ENCODE assay signal across 8 cellular contexts in the genomic region with DNA sequence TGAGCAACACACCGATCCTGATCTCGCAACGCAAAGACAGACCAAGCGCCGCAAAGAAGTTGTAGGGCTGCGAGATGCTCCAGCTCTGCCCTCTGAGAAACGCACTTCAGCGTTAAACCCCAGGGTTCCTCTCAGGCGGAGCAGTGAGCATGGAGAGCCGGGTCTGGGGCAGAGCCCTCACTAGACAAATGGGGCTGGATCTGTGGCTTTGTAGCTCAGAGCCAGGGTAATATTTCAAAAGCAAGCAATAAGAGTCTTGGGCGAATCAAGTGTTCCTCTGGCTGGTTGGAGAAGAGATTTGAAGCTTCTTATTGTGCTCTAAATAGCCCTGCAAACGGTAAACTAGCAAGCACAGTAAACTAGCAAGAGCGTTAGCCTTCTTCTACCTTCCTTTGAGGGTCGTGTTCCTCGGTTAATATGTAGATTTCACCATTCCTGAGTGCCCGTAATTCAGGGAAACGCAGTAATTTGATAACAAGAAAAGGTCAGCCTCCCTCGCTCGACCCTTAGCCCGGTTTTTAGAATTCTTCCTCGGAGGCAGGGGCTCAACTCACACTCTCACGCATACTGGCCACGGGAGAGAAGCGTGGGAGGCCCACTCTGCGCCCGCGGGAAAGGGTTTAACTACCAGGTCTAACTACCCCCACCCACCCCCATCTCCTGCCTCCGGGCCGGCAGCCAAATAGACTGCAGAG. TPM values are rescaled to one million over a fixed set of nuclear protein-coding genes. Genes with fewer than 3 reads are reported as not detected.
DNase-seq lines count a peak whose midpoint lies in the region; ATAC-seq and TF ChIP-seq lines count a peak whose summit lies in the region.

No MANE protein-coding gene starts in this region.

- no peaks in the 10 kb centered on the region for H3F3A ChIP-seq in PC-3 (ENCODE audit: low read length, unreplicated experiment)

- H3K79me2 ChIP-seq in PC-3 (ENCODE audit: low read length) = peaks cover 52% of the 10 kb centered on the region

- no peaks in the 10 kb centered on the region for H3K9me3 Mint-ChIP-seq in CD8-positive, alpha-beta T cell
- no peaks in the 10 kb centered on the region for H3K9me3 Mint-ChIP-seq in stimulated activated naive CD8-positive, alpha-beta T cell treated with anti-CD3 and anti-CD28 coated beads, Interleukin-15, amount 100 ng/mL, for 72 hours

- no peak overlapping the region for H3K9ac ChIP-seq in PC-3 (ENCODE audit: low read length)

- no peaks in the 10 kb centered on the region for H3K9me2 ChIP-seq in PC-3 (replicated peaks; ENCODE audit: low read length)

- POLR2A ChIA-PET in CD8-positive, alpha-beta T cell (lab: Charles Lee) = no interaction called here
- POLR2A ChIA-PET in PC-3 (lab: Charles Lee; ENCODE audit: unreplicated experiment) = interaction anchor here (0.5 to 0.7 kb wide), 3 partner anchors 241 to 308 kb away, joined by 3 to 4 read pairs (median 3); no protein-coding TSS in a partner anchor

- no peak for ATAC-seq in CD8-positive, alpha-beta T cell
- peak; percentile 50 for ATAC-seq in HG02623 (IDR thresholded peaks at IDR 0.05; ENCODE audit: unreplicated experiment)
- ATAC-seq in stimulated activated naive CD8-positive, alpha-beta T cell treated with anti-CD3 and anti-CD28 coated beads, Interleukin-15, amount 100 ng/mL, for 72 hours = peak; percentile 26
- ATAC-seq in HG03097 (IDR thresholded peaks at IDR 0.05; ENCODE audit: low FRiP score, unreplicated experiment) = no peak
- ATAC-seq in PC-3 = no peak

- H3K4me3 ChIP-seq in CD8-positive, alpha-beta T cell (ENCODE audit: low read depth, low read length) = no peak overlapping the region
- no peak overlapping the region for H3K4me3 ChIP-seq in PC-3 (ENCODE audit: low read length)

- no peak overlapping the region for H2AFZ ChIP-seq in PC-3 (ENCODE audit: low read length)

- intact Hi-C loops in CD8-positive, alpha-beta T cell (cut with DNase I, micrococcal nuclease) = loop anchor here in 1 of 2 experiments (5.0 kb wide), 1 partner anchor 990 kb away; no protein-coding TSS in a partner anchor
- intact Hi-C loops in PC-3 (cut with micrococcal nuclease) = no loop called here

- H3K27me3 Mint-ChIP-seq in CD8-positive, alpha-beta T cell (ENCODE audit: low read depth) = peaks cover 38% of the 10 kb centered on the region
- H3K27me3 Mint-ChIP-seq in stimulated activated naive CD8-positive, alpha-beta T cell treated with anti-CD3 and anti-CD28 coated beads, Interleukin-15, amount 100 ng/mL, for 72 hours = peaks cover 33% of the 10 kb centered on the region

- peaks cover 4% of the 10 kb centered on the region for H3K27me3 ChIP-seq in CD8-positive, alpha-beta T cell (ENCODE audit: insufficient read depth, low read length)
- no peaks in the 10 kb centered on the region for H3K27me3 ChIP-seq in PC-3 (ENCODE audit: low read length)

- no peaks in the 10 kb centered on the region for H3K36me3 Mint-ChIP-seq in CD8-positive, alpha-beta T cell

- no peak overlapping the region for H3K4me2 ChIP-seq in PC-3 (ENCODE audit: low read length)

- peaks cover 8% of the 10 kb centered on the region for H3K4me1 Mint-ChIP-seq in CD8-positive, alpha-beta T cell (ENCODE audit: low read depth)
- peaks cover 11% of the 10 kb centered on the region for H3K4me1 Mint-ChIP-seq in stimulated activated naive CD8-positive, alpha-beta T cell treated with anti-CD3 and anti-CD28 coated beads, Interleukin-15, amount 100 ng/mL, for 72 hours

- H3K4me1 ChIP-seq in CD8-positive, alpha-beta T cell (ENCODE audit: insufficient read depth, low read length) = no peaks in the 10 kb centered on the region
- peaks cover 17% of the 10 kb centered on the region for H3K4me1 ChIP-seq in PC-3 (ENCODE audit: insufficient read depth, low read length)

- BruUV-seq in PC-3 (replicated peaks; lab: Mats Ljungman, UMichigan) = no TSS peak

- H3K27ac Mint-ChIP-seq in CD8-positive, alpha-beta T cell = no peak overlapping the region
- H3K27ac Mint-ChIP-seq in stimulated activated naive CD8-positive, alpha-beta T cell treated with anti-CD3 and anti-CD28 coated beads, Interleukin-15, amount 100 ng/mL, for 72 hours = no peak overlapping the region

- no peak overlapping the region for H3K27ac ChIP-seq in CD8-positive, alpha-beta T cell (ENCODE audit: low read depth, low read length)
- H3K27ac ChIP-seq in PC-3 (ENCODE audit: low read length) = no peak overlapping the region

- no peak for DNase-seq in CD8-positive, alpha-beta T cell
- DNase-seq in UCSD-AML1 (lab: John Stamatoyannopoulos, UW; ENCODE audit: unreplicated experiment) (peak; percentile 32), islet precursor cell (peak; percentile 79), RPMI8226 (no peak), PC-3 (no peak)
- peak in 1 of 2 donors; percentile 2 for DNase-seq in stimulated activated naive CD8-positive, alpha-beta T cell treated with anti-CD3 and anti-CD28 coated beads, Interleukin-15, amount 100 ng/mL, for 72 hours

- H3K36me3 ChIP-seq in CD8-positive, alpha-beta T cell (ENCODE audit: insufficient read depth, low read length) = no peaks in the 10 kb centered on the region
- no peaks in the 10 kb centered on the region for H3K36me3 ChIP-seq in PC-3 (ENCODE audit: low read depth, low read length)

- CTCF ChIA-PET in CD8-positive, alpha-beta T cell (lab: Charles Lee) = no interaction called here
- CTCF ChIA-PET in PC-3 (lab: Charles Lee) = no interaction called here

- no peaks in the 10 kb centered on the region for H3K9me3 ChIP-seq in CD8-positive, alpha-beta T cell (ENCODE audit: low read length)
- H3K9me3 ChIP-seq in PC-3 (ENCODE audit: low read length) = no peaks in the 10 kb centered on the region

- no peak for TF ChIP-seq CTCF in CD8-positive, alpha-beta T cell (IDR thresholded peaks at IDR 0.05)
- no peak for TF ChIP-seq CTCF in PC-3 (conservative IDR thresholded peaks at IDR 0.05; ENCODE audit: low read depth, low read length)

- H3K4me3 Mint-ChIP-seq in CD8-positive, alpha-beta T cell = peak overlapping the region; percentile 11
- peak overlapping the region in 1 of 2 donors; percentile 44 for H3K4me3 Mint-ChIP-seq in stimulated activated naive CD8-positive, alpha-beta T cell treated with anti-CD3 and anti-CD28 coated beads, Interleukin-15, amount 100 ng/mL, for 72 hours

- H4K20me1 ChIP-seq in PC-3 (ENCODE audit: low read length) = no peaks in the 10 kb centered on the region

RNA-seq across cellular contexts. Expression of gene SKAP2, which starts 6.7 kb away (rescaled TPM):
- total RNA-seq in CD8-positive, alpha-beta T cell = 1 to 10 TPM; 2.3 to 3.5 TPM
- total RNA-seq in PC-3 (2014; rRNA removed) = 9.6 and 18.4 TPM in 2 replicates

Comparison
In these comparisons a context has a peak if more than half of its experiments do, and no peak if none do; other contexts are left out.
1. ATAC-seq: peak in HG02623 (single experiment) and stimulated activated naive CD8-positive, alpha-beta T cell treated with anti-CD3 and anti-CD28 coated beads, Interleukin-15, amount 100 ng/mL, for 72 hours (single experiment); none in CD8-positive, alpha-beta T cell (single experiment), HG03097 (single experiment) and PC-3 (single experiment).
2. DNase-seq: peak in UCSD-AML1 (single experiment) and islet precursor cell (single experiment); none in CD8-positive, alpha-beta T cell (0 of 7), RPMI8226 (single experiment) and PC-3 (single experiment).